8 cellular contexts compared by ENCODE assay signal in genomic region chr9:131657031-131657377, GRCh38.
DNase-seq lines count a peak whose midpoint lies in the region; ATAC-seq and TF ChIP-seq lines count a peak whose summit lies in the region.

No MANE protein-coding gene starts in this region.

- H3K9me3 ChIP-seq in heart left ventricle (no peaks in the 10 kb centered on the region), right atrium auricular region (no peaks in the 10 kb centered on the region), vagina (no peaks in the 10 kb centered on the region)

- no peaks in the 10 kb centered on the region for H3K27me3 ChIP-seq in heart left ventricle
- no peaks in the 10 kb centered on the region for H3K27me3 ChIP-seq in right atrium auricular region
- no peaks in the 10 kb centered on the region for H3K27me3 ChIP-seq in vagina

- H3K36me3 ChIP-seq in heart left ventricle: peaks cover 0 to 4% (median 0%) of the 10 kb centered on the region in 9 donors
- no peaks in the 10 kb centered on the region for H3K36me3 ChIP-seq in right atrium auricular region
- H3K36me3 ChIP-seq in vagina: no peaks in the 10 kb centered on the region

- TF ChIP-seq POLR2A in heart left ventricle (IDR thresholded peaks at IDR 0.05) (no peak), vagina (IDR thresholded peaks at IDR 0.05) (no peak)

- ATAC-seq in heart left ventricle (no peak), left ventricle myocardium superior (no peak), GM18517 (IDR thresholded peaks at IDR 0.05; ENCODE audit: unreplicated experiment) (no peak)

- intact Hi-C loops in heart left ventricle (cut with DNase I) (loop anchor here in 1 of 10 donors (10.0 kb wide), 1 partner anchor 78 kb away; no protein-coding TSS in a partner anchor), left ventricle myocardium superior (cut with micrococcal nuclease) (no loop called here), vagina (cut with DNase I) (no loop called here)

- DNase-seq in heart left ventricle: no peak
- no peak for DNase-seq in left ventricle myocardium superior
- peak in 3 of 5 donors; percentile 33 to 56 (median 45) for DNase-seq in T-helper 1 cell
- DNase-seq in right atrium auricular region (ENCODE audit: low spot score): no peak
- no peak for DNase-seq in vagina (ENCODE audit: extremely low spot score in 2 of 2)
- DNase-seq in NCI-H1048 (lab: John Stamatoyannopoulos, UW): no peak
- no peak for DNase-seq in AG08395 (ENCODE audit: low spot score)

- TF ChIP-seq CTCF in heart left ventricle (IDR thresholded peaks at IDR 0.05) (no peak), right atrium auricular region (IDR thresholded peaks at IDR 0.05) (no peak), vagina (IDR thresholded peaks at IDR 0.05) (no peak)

- H3K4me3 ChIP-seq in heart left ventricle (no peak overlapping the region), right atrium auricular region (no peak overlapping the region), vagina (no peak overlapping the region)

- peak overlapping the region in 8 of 12 donors; percentile 17 to 88 (median 36) for H3K27ac ChIP-seq in heart left ventricle
- H3K27ac ChIP-seq in right atrium auricular region: peak overlapping the region; percentile 54 to 63
- H3K27ac ChIP-seq in vagina: peak overlapping the region; percentile 53

- peaks cover 18 to 89% (median 69%) of the 10 kb centered on the region in 12 donors for H3K4me1 ChIP-seq in heart left ventricle
- H3K4me1 ChIP-seq in right atrium auricular region: peaks cover 0 to 61% of the 10 kb centered on the region in 2 donors
- H3K4me1 ChIP-seq in vagina: peaks cover 43% of the 10 kb centered on the region

- WGBS in heart left ventricle, 4 donors: 51 to 78% (median 67%) methylated on average over 9 of the region's 9 CpGs

Comparison
In these comparisons a context has a peak if more than half of its experiments do, and no peak if none do; other contexts are left out.
1. DNase-seq: peak in T-helper 1 cell (3 of 5); none in heart left ventricle (0 of 5), left ventricle myocardium superior (single experiment), right atrium auricular region (single experiment), vagina (0 of 2), NCI-H1048 (single experiment) and AG08395 (single experiment).
2. Peak in every context shown above with its lines, with median percentiles within 50 percentile points of each other: H3K27ac ChIP-seq.